9 cellular contexts compared by ENCODE assay signal in the genomic region with DNA sequence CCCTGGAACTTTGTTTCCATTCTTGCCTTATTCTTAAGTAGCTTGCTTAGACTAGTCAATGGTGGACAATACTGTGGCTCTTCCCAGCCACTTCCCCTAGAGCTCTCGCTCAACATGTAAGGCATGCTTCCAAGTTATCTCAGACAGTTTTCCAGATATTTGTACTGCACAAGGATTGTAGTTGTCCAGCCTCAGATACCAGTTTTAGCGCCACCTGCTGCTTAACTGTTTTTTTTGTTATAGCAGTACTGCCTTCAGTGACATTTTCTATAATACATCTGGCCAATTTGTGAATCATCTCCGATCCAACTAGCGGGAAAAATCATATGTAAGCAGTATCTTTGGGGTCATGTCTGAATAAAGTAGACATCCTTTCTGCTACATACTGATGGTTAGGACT.
DNase-seq lines count a peak whose midpoint lies in the region; ATAC-seq and TF ChIP-seq lines count a peak whose summit lies in the region.
"Had no signal": no experiment of that assay in that cellular context is flagged by ENCODE, and none has a peak within 500 bp of the region (broad histone marks: within the 10 kb centered on the region; RNA-seq: fewer than 3 reads in every experiment).

No MANE protein-coding gene starts in this region.

- H3K36me3 ChIP-seq in fibroblast of lung (ENCODE audit: control insufficient read depth, insufficient read depth, low read length): no peaks in the 10 kb centered on the region

- no peaks in the 10 kb centered on the region for H4K20me1 ChIP-seq in fibroblast of lung (ENCODE audit: control insufficient read depth, extremely low read depth, insufficient read depth, low read length)

- H3K27ac ChIP-seq in fibroblast of lung (ENCODE audit: insufficient read depth, low read length): no peak overlapping the region

- ATAC-seq in GM19463 (IDR thresholded peaks at IDR 0.05; ENCODE audit: unreplicated experiment) (peak; percentile 59), GM19023 (IDR thresholded peaks at IDR 0.05; ENCODE audit: unreplicated experiment) (no peak)
- ATAC-seq: K562 had no signal

- no peaks in the 10 kb centered on the region for H3K79me2 ChIP-seq in fibroblast of lung (ENCODE audit: control insufficient read depth, insufficient read depth, low read length)

- H3K27me3 ChIP-seq in fibroblast of lung (ENCODE audit: control insufficient read depth, insufficient read depth, low read length): no peaks in the 10 kb centered on the region

- TF ChIP-seq CTCF in fibroblast of lung (conservative IDR thresholded peaks at IDR 0.05 in 1 of 2, IDR thresholded peaks at IDR 0.05 in 1 of 2; ENCODE audit: low read depth in 1 of 2, low read length in 2 of 2): peak; percentile 47 to 48

- DNase-seq in COR-L47 (lab: John Stamatoyannopoulos, UW) (peak; percentile 27), NCI-H748 treated with DMSO at 0.1 percent for 48 hours (lab: John Stamatoyannopoulos, UW) (peak; percentile 13), fibroblast of lung (ENCODE audit: low read depth in 2 of 2) (peak; percentile 52 to 71), putamen (ENCODE audit: low spot score) (peak; percentile 2), NCI-H1105 treated with DMSO at 0.1 percent for 48 hours (lab: John Stamatoyannopoulos, UW) (no peak)
- DNase-seq in activated CD4-positive, alpha-beta T cell treated with anti-CD3 and anti-CD28 coated beads for 1 hour: no peak

- no peaks in the 10 kb centered on the region for H3K4me1 ChIP-seq in fibroblast of lung (ENCODE audit: control insufficient read depth, extremely low read depth, insufficient read depth, low read length)

- H3K4me3 ChIP-seq in fibroblast of lung (replicated peaks in 1 of 4; ENCODE audit: control extremely low read depth in 1 of 4, insufficient read depth in 1 of 4, low read depth in 3 of 4, low read length in 4 of 4): no peak overlapping the region
- H3K4me3 ChIP-seq: K562 had no signal

- H2AFZ ChIP-seq in fibroblast of lung (ENCODE audit: low read length): no peak overlapping the region

- H3K4me2 ChIP-seq in fibroblast of lung (ENCODE audit: extremely low read depth, insufficient read depth, low read length): no peak overlapping the region

- H3K9ac ChIP-seq in fibroblast of lung (ENCODE audit: insufficient read depth, low read length): no peak overlapping the region

- no peaks in the 10 kb centered on the region for H3K9me3 ChIP-seq in fibroblast of lung (ENCODE audit: control insufficient read depth, insufficient read depth, low read depth, low read length)

Comparison
In these comparisons a context has a peak if more than half of its experiments do, and no peak if none do; other contexts are left out.
1. DNase-seq: peak in COR-L47 (single experiment), NCI-H748 treated with DMSO at 0.1 percent for 48 hours (single experiment), fibroblast of lung (2 of 2) and putamen (single experiment); none in NCI-H1105 treated with DMSO at 0.1 percent for 48 hours (single experiment) and activated CD4-positive, alpha-beta T cell treated with anti-CD3 and anti-CD28 coated beads for 1 hour (single experiment).